In genomic region chr7:44256459-44256858, GRCh38 we compare ENCODE assay signal across 23 cellular contexts. TPM values are rescaled to one million over a fixed set of nuclear protein-coding genes. Genes with fewer than 3 reads are reported as not detected.
DNase-seq lines count a peak whose midpoint lies in the region; ATAC-seq, FAIRE-seq and TF ChIP-seq lines count a peak whose summit lies in the region.
"Had no signal": no experiment of that assay in that cellular context is flagged by ENCODE, and none has a peak within 500 bp of the region (broad histone marks: within the 10 kb centered on the region; RNA-seq: fewer than 3 reads in every experiment).

No MANE protein-coding gene starts in this region.

- no peaks in the 10 kb centered on the region for H3K27me3 Mint-ChIP-seq in stimulated activated naive CD8-positive, alpha-beta T cell treated with anti-CD3 and anti-CD28 coated beads, Interleukin-15, Interleukin-2, amounts not matched to agents 100 ng/mL and 50 ng/mL, for 24 hours
- H3K27me3 Mint-ChIP-seq in activated naive CD8-positive, alpha-beta T cell treated with anti-CD3 and anti-CD28 coated beads, Interleukin-2, amount 10 ng/mL, durations not matched to agents 7 days and 5 days, result no peaks in the 10 kb centered on the region
- H3K27me3 Mint-ChIP-seq: activated B cell treated with CpG ODN at 0.5 μM for 24 hours, progenitor cell of endocrine pancreas had no signal

- no peaks in the 10 kb centered on the region for H3K9me3 Mint-ChIP-seq in stimulated activated naive CD8-positive, alpha-beta T cell treated with anti-CD3 and anti-CD28 coated beads, Interleukin-15, Interleukin-2, amounts not matched to agents 100 ng/mL and 50 ng/mL, for 24 hours
- peaks cover 7% of the 10 kb centered on the region for H3K9me3 Mint-ChIP-seq in activated naive CD8-positive, alpha-beta T cell treated with anti-CD3 and anti-CD28 coated beads, Interleukin-2, amount 10 ng/mL, durations not matched to agents 7 days and 5 days
- H3K9me3 Mint-ChIP-seq: activated B cell treated with CpG ODN at 0.5 μM for 24 hours; CD8-positive, alpha-beta T cell had no signal

- CTCF ChIA-PET in HEK293T (lab: Yijun Ruan, JAX), result no interaction called here

- intact Hi-C loops in left ventricle myocardium superior (cut with micrococcal nuclease), result no loop called here

- H3K27ac Mint-ChIP-seq in stimulated activated naive CD8-positive, alpha-beta T cell treated with anti-CD3 and anti-CD28 coated beads, Interleukin-15, Interleukin-2, amounts not matched to agents 100 ng/mL and 50 ng/mL, for 24 hours, result peak overlapping the region; percentile 89
- H3K27ac Mint-ChIP-seq in activated naive CD8-positive, alpha-beta T cell treated with anti-CD3 and anti-CD28 coated beads, Interleukin-2, amount 10 ng/mL, durations not matched to agents 7 days and 5 days, result peak overlapping the region; percentile 96
- H3K27ac Mint-ChIP-seq: activated B cell treated with CpG ODN at 0.5 μM for 24 hours; CD8-positive, alpha-beta T cell; neural progenitor cell; progenitor cell of endocrine pancreas had no signal

- no peaks in the 10 kb centered on the region for H3K36me3 Mint-ChIP-seq in stimulated activated naive CD8-positive, alpha-beta T cell treated with anti-CD3 and anti-CD28 coated beads, Interleukin-15, Interleukin-2, amounts not matched to agents 100 ng/mL and 50 ng/mL, for 24 hours (ENCODE audit: low read depth)
- no peaks in the 10 kb centered on the region for H3K36me3 Mint-ChIP-seq in activated naive CD8-positive, alpha-beta T cell treated with anti-CD3 and anti-CD28 coated beads, Interleukin-2, amount 10 ng/mL, durations not matched to agents 7 days and 5 days
- H3K36me3 Mint-ChIP-seq: CD8-positive, alpha-beta T cell; neural progenitor cell had no signal

- H3K4me1 Mint-ChIP-seq in stimulated activated naive CD8-positive, alpha-beta T cell treated with anti-CD3 and anti-CD28 coated beads, Interleukin-15, Interleukin-2, amounts not matched to agents 100 ng/mL and 50 ng/mL, for 24 hours (ENCODE audit: low read depth), result peaks cover 38% of the 10 kb centered on the region
- H3K4me1 Mint-ChIP-seq in activated naive CD8-positive, alpha-beta T cell treated with anti-CD3 and anti-CD28 coated beads, Interleukin-2, amount 10 ng/mL, durations not matched to agents 7 days and 5 days, result peaks cover 20% of the 10 kb centered on the region

- peak; percentile 46 for FAIRE-seq in urothelium cell line (lab: Jason Lieb, UNC)
- FAIRE-seq: GM18507 had no signal

- H3K4me3 Mint-ChIP-seq in stimulated activated naive CD8-positive, alpha-beta T cell treated with anti-CD3 and anti-CD28 coated beads, Interleukin-15, Interleukin-2, amounts not matched to agents 100 ng/mL and 50 ng/mL, for 24 hours, result no peak overlapping the region
- H3K4me3 Mint-ChIP-seq in activated naive CD8-positive, alpha-beta T cell treated with anti-CD3 and anti-CD28 coated beads, Interleukin-2, amount 10 ng/mL, durations not matched to agents 7 days and 5 days, result no peak overlapping the region
- H3K4me3 Mint-ChIP-seq: activated B cell treated with CpG ODN at 0.5 μM for 24 hours; CD8-positive, alpha-beta T cell; neural progenitor cell had no signal

- DNase-seq in stimulated activated naive CD8-positive, alpha-beta T cell treated with anti-CD3 and anti-CD28 coated beads, Interleukin-15, Interleukin-2, amounts not matched to agents 100 U/mL and 50 U/mL, for 24 hours, result no peak
- no peak for DNase-seq in activated naive CD8-positive, alpha-beta T cell treated with anti-CD3 and anti-CD28 coated beads, Interleukin-2, amount 10 ng/mL, durations not matched to agents 7 days and 5 days
- DNase-seq in left ventricle myocardium superior (peak; percentile 63), urothelium cell line (ENCODE audit: low spot score) (no peak), HEK293T (ENCODE audit: extremely low spot score) (no peak), Kasumi-1 (lab: John Stamatoyannopoulos, UW) (no peak), NCI-H510A (lab: John Stamatoyannopoulos, UW) (no peak)
- DNase-seq: activated B cell treated with CpG ODN at 0.5 μM for 24 hours; amygdala; caudate nucleus; CD8-positive, alpha-beta T cell; dorsolateral prefrontal cortex; HCEC 1CT; head of caudate nucleus; MM.1S; NCI-H1417 treated with DMSO at 0.1 percent for 48 hours; NCI-H526 treated with DMSO at 0.1 percent for 48 hours; T1000 had no signal

- ATAC-seq in stimulated activated naive CD8-positive, alpha-beta T cell treated with anti-CD3 and anti-CD28 coated beads, Interleukin-15, Interleukin-2, amounts not matched to agents 100 U/mL and 50 U/mL, for 24 hours, result no peak
- ATAC-seq in activated naive CD8-positive, alpha-beta T cell treated with anti-CD3 and anti-CD28 coated beads, Interleukin-2, amount 10 ng/mL, durations not matched to agents 7 days and 5 days (ENCODE audit: low read depth), result no peak
- peak; percentile 51 for ATAC-seq in left ventricle myocardium superior
- ATAC-seq: CD8-positive, alpha-beta T cell; left lobe of liver had no signal

- POLR2A ChIA-PET in activated naive CD8-positive, alpha-beta T cell treated with anti-CD3 and anti-CD28 coated beads, Interleukin-2, amount 10 ng/mL, durations not matched to agents 7 days and 5 days (lab: Charles Lee), result no interaction called here
- POLR2A ChIA-PET in HEK293T (lab: Yijun Ruan, JAX), result no interaction called here

TF ChIP-seq in HEK293T, 16 proteins besides CTCF, POLR2A, EP300 and RAD21:
- TF ChIP-seq PKNOX1 (IDR thresholded peaks at IDR 0.05), result no peak
- TF ChIP-seq L3MBTL2 (conservative IDR thresholded peaks at IDR 0.05), result no peak
- TF ChIP-seq ZNF384 (IDR thresholded peaks at IDR 0.05), result no peak
TF ChIP-seq in HEK293T: peak in this region for 0.

RNA-seq across cellular contexts. Expression of gene YKT6, which starts 55.7 kb away (rescaled TPM):
- total RNA-seq in activated naive CD8-positive, alpha-beta T cell treated with anti-CD3 and anti-CD28 coated beads, Interleukin-2, amount 10 ng/mL, durations not matched to agents 7 days and 5 days, result 10 to 100 TPM; 58.9 to 62.4 TPM
- 58.4 TPM for total RNA-seq in left ventricle myocardium superior
